Comparison of ENCODE assay signal across 8 cellular contexts in genomic region chr11:95256204-95256819, GRCh38. TPM values are rescaled to one million over a fixed set of nuclear protein-coding genes. Genes with fewer than 3 reads are reported as not detected.
DNase-seq lines count a peak whose midpoint lies in the region; ATAC-seq and TF ChIP-seq lines count a peak whose summit lies in the region.

No MANE protein-coding gene starts in this region.

- peak overlapping the region; percentile 65 for H3K27ac Mint-ChIP-seq in activated naive CD4-positive, alpha-beta T cell treated with anti-CD3 and anti-CD28 coated beads, Interleukin-2, amount 50 U/mL, for 24 hours
- peak overlapping the region; percentile 94 for H3K27ac Mint-ChIP-seq in WTC11

- H3K27ac ChIP-seq in temporal lobe (ENCODE audit: low read depth, low read length) = peak overlapping the region; percentile 22

- no peaks in the 10 kb centered on the region for H3K9me3 Mint-ChIP-seq in activated naive CD4-positive, alpha-beta T cell treated with anti-CD3 and anti-CD28 coated beads, Interleukin-2, amount 50 U/mL, for 24 hours
- H3K9me3 Mint-ChIP-seq in WTC11 = no peaks in the 10 kb centered on the region

- CTCF ChIA-PET in WTC11 (lab: Charles Lee) = interaction anchor here (0.6 to 2.2 kb wide), 3 partner anchors 25 to 104 kb away, joined by 3 to 9 read pairs (median 8); partner anchors contain the start of gene SESN3

- peaks cover 56% of the 10 kb centered on the region for H3K4me1 Mint-ChIP-seq in activated naive CD4-positive, alpha-beta T cell treated with anti-CD3 and anti-CD28 coated beads, Interleukin-2, amount 50 U/mL, for 24 hours
- peaks cover 73% of the 10 kb centered on the region for H3K4me1 Mint-ChIP-seq in WTC11

- no peaks in the 10 kb centered on the region for H3K36me3 Mint-ChIP-seq in activated naive CD4-positive, alpha-beta T cell treated with anti-CD3 and anti-CD28 coated beads, Interleukin-2, amount 50 U/mL, for 24 hours
- no peaks in the 10 kb centered on the region for H3K36me3 Mint-ChIP-seq in WTC11

- TF ChIP-seq CTCF in WTC11 (IDR thresholded peaks at IDR 0.05) = no peak

- POLR2A ChIA-PET in WTC11 (lab: Charles Lee) = interaction anchor here (1.1 to 2.2 kb wide), 2 partner anchors 11 to 25 kb away, joined by 3 to 11 read pairs; partner anchors contain the start of gene SESN3

- H3K4me3 Mint-ChIP-seq in activated naive CD4-positive, alpha-beta T cell treated with anti-CD3 and anti-CD28 coated beads, Interleukin-2, amount 50 U/mL, for 24 hours = peak overlapping the region; percentile 13
- no peak overlapping the region for H3K4me3 Mint-ChIP-seq in WTC11

- no peak for ATAC-seq in WTC11
- ATAC-seq in GM19397 (IDR thresholded peaks at IDR 0.05; ENCODE audit: unreplicated experiment) = no peak

- H3K27me3 Mint-ChIP-seq in activated naive CD4-positive, alpha-beta T cell treated with anti-CD3 and anti-CD28 coated beads, Interleukin-2, amount 50 U/mL, for 24 hours = no peaks in the 10 kb centered on the region
- no peaks in the 10 kb centered on the region for H3K27me3 Mint-ChIP-seq in WTC11 (ENCODE audit: low read depth)

- no peak for DNase-seq in activated naive CD4-positive, alpha-beta T cell (lab: John Stamatoyannopoulos, UW)
- DNase-seq in WTC11 (ENCODE audit: low spot score) (no peak), iris pigment epithelial cell (ENCODE audit: low read depth) (peak; percentile 61), DMS53 treated with DMSO at 0.1 percent for 48 hours (lab: John Stamatoyannopoulos, UW; ENCODE audit: unreplicated experiment) (no peak), COLO829 (ENCODE audit: low spot score) (no peak)

TF ChIP-seq in WTC11, 78 proteins besides CTCF, POLR2A, EP300 and RAD21 (continues in another document):
- no peak for TF ChIP-seq ATF3 (CRISPR knock-in tag; conservative IDR thresholded peaks at IDR 0.05)
- TF ChIP-seq MLX (CRISPR knock-in tag; IDR thresholded peaks at IDR 0.05) = no peak
- no peak for TF ChIP-seq PRRX2 (CRISPR knock-in tag; IDR thresholded peaks at IDR 0.05)
- TF ChIP-seq RORB (CRISPR knock-in tag; IDR thresholded peaks at IDR 0.05) = no peak
- no peak for TF ChIP-seq ZNF416 (CRISPR knock-in tag; IDR thresholded peaks at IDR 0.05)
- TF ChIP-seq E2F1 (CRISPR knock-in tag; IDR thresholded peaks at IDR 0.05) = no peak
- TF ChIP-seq FOXP4 (CRISPR knock-in tag; IDR thresholded peaks at IDR 0.05) = no peak
- no peak for TF ChIP-seq ELF4 (CRISPR knock-in tag; IDR thresholded peaks at IDR 0.05; ENCODE audit: low read depth)
- no peak for TF ChIP-seq ZBTB21 (CRISPR knock-in tag; IDR thresholded peaks at IDR 0.05; ENCODE audit: borderline replicate concordance)
- no peak for TF ChIP-seq CBFB (CRISPR knock-in tag; IDR thresholded peaks at IDR 0.05; ENCODE audit: low read depth)
- no peak for TF ChIP-seq ZNF512 (CRISPR knock-in tag; IDR thresholded peaks at IDR 0.05; ENCODE audit: borderline replicate concordance)
- no peak for TF ChIP-seq ZNF532 (CRISPR knock-in tag; IDR thresholded peaks at IDR 0.05; ENCODE audit: borderline replicate concordance)

RNA-seq across cellular contexts. Expression of gene SESN3, which starts 25.3 kb away (rescaled TPM):
- total RNA-seq in WTC11 (2021) (34.9 to 38.2 TPM (median 35.1 TPM) in 3 replicates), temporal lobe (62.7 TPM)
